Comparison of ENCODE assay signal across 16 cellular contexts in the genomic region with DNA sequence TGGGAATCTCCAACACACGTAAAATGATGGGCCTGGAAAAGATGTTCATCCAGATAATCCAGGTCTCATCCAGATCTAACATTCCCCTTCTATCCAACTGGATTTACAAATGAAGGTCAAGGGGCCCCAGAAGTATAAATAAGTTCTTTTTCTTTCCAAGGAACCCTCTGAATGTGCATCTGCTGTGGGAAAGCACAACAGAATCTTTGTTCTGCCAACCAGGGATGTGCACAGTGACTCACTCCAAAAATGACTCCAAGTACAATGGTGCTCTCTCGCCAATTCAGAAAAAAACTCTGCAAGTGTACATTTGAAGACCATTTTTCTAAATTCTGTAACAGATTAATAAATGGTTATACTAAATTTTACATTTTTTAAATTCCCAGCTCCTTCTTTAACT. TPM values are rescaled to one million over a fixed set of nuclear protein-coding genes. Genes with fewer than 3 reads are reported as not detected.
DNase-seq lines count a peak whose midpoint lies in the region; ATAC-seq and TF ChIP-seq lines count a peak whose summit lies in the region.
"Had no signal": no experiment of that assay in that cellular context is flagged by ENCODE, and none has a peak within 500 bp of the region (broad histone marks: within the 10 kb centered on the region; RNA-seq: fewer than 3 reads in every experiment).

No MANE protein-coding gene starts in this region.

- H3K4me1 ChIP-seq in SK-N-SH (ENCODE audit: control insufficient read depth in 1 of 2, insufficient read depth in 2 of 2, low read depth in 1 of 2, low read length in 1 of 2) (peaks cover 0 to 5% of the 10 kb centered on the region in 2 experiments; a peak in 3 of 4 replicates), osteoblast (ENCODE audit: insufficient read depth, low read length) (peaks cover 10% of the 10 kb centered on the region)
- H3K4me1 ChIP-seq: prostate gland had no signal

- CTCF ChIA-PET in SK-N-SH (lab: Yijun Ruan, JAX) (interaction anchor here (1.4 kb wide), 1 partner anchor 33 kb away, joined by 3 read pairs; no protein-coding TSS in a partner anchor), HEK293T (lab: Yijun Ruan, JAX) (no interaction called here)

- no peaks in the 10 kb centered on the region for H3K9me2 ChIP-seq in SK-N-SH

- TF ChIP-seq RAD21 in SK-N-SH (IDR thresholded peaks at IDR 0.05; ENCODE audit: low read length), result no peak

- H3K9ac ChIP-seq in SK-N-SH, result no peak overlapping the region

- ATAC-seq in HG03095 (IDR thresholded peaks at IDR 0.05; ENCODE audit: unreplicated experiment), result no peak
- ATAC-seq in GM21723 (IDR thresholded peaks at IDR 0.05; ENCODE audit: unreplicated experiment), result no peak

- H3K4me3 ChIP-seq in SK-N-SH (ENCODE audit: low read depth in 2 of 2, low read length in 1 of 2), result no peak overlapping the region
- H3K4me3 ChIP-seq in fibroblast of the aortic adventitia (ENCODE audit: low read depth, low read length), result no peak overlapping the region
- H3K4me3 ChIP-seq in osteoblast (ENCODE audit: insufficient read depth, low read length), result no peak overlapping the region
- H3K4me3 ChIP-seq: prostate gland had no signal

- H2AFZ ChIP-seq in SK-N-SH (ENCODE audit: low read depth) (0 out of 2 replicates have a peak overlapping the region, but pooled peaks have one; percentile 6), osteoblast (ENCODE audit: low read length) (no peak overlapping the region)

- H3K27me3 ChIP-seq in SK-N-SH (ENCODE audit: insufficient read depth) (no peaks in the 10 kb centered on the region), osteoblast (ENCODE audit: insufficient read depth, low read length) (no peaks in the 10 kb centered on the region)

- TF ChIP-seq CTCF in SK-N-SH (IDR thresholded peaks at IDR 0.05) (no peak), fibroblast of the aortic adventitia (IDR thresholded peaks at IDR 0.05; ENCODE audit: insufficient read depth, low read length) (no peak), osteoblast (IDR thresholded peaks at IDR 0.05; ENCODE audit: extremely low read depth, low read depth, low read length) (no peak)

- no peak for TF ChIP-seq EP300 in SK-N-SH (IDR thresholded peaks at IDR 0.05; ENCODE audit: borderline replicate concordance in 1 of 2, low read depth in 1 of 2, low read length in 1 of 2)

- H3K79me2 ChIP-seq in SK-N-SH (ENCODE audit: insufficient read depth) (peaks cover 99% of the 10 kb centered on the region), osteoblast (ENCODE audit: insufficient read depth, low read length) (peaks cover 96% of the 10 kb centered on the region)

- H3F3A ChIP-seq in SK-N-SH (replicated peaks; ENCODE audit: insufficient read depth), result peaks cover 17% of the 10 kb centered on the region

- peak overlapping the region in 1 of 2 experiments; percentile 75; a peak in 2 of 4 replicates for H3K27ac ChIP-seq in SK-N-SH (ENCODE audit: low read depth in 2 of 2, low read length in 1 of 2)
- H3K27ac ChIP-seq in osteoblast (ENCODE audit: low read depth, low read length), result no peak overlapping the region
- H3K27ac ChIP-seq: prostate gland had no signal

- H3K9me3 ChIP-seq in SK-N-SH (no peaks in the 10 kb centered on the region), osteoblast (ENCODE audit: low read depth, low read length) (no peaks in the 10 kb centered on the region)
- H3K9me3 ChIP-seq: prostate gland had no signal

- H4K20me1 ChIP-seq in SK-N-SH (ENCODE audit: insufficient read depth) (no peaks in the 10 kb centered on the region), osteoblast (ENCODE audit: insufficient read depth, low read length) (peaks cover 3% of the 10 kb centered on the region)

- H3K36me3 ChIP-seq in SK-N-SH (replicated peaks in 1 of 2; ENCODE audit: control insufficient read depth in 1 of 2, insufficient read depth in 2 of 2, low read length in 1 of 2), result no peaks in the 10 kb centered on the region
- H3K36me3 ChIP-seq in osteoblast (ENCODE audit: insufficient read depth, low read length), result no peaks in the 10 kb centered on the region
- H3K36me3 ChIP-seq: prostate gland had no signal

- 34% methylated on average over 2 of the region's 2 CpGs for WGBS in SK-N-SH (ENCODE audit: low lambda C conversion rate)

- DNase-seq in EH (ENCODE audit: low read depth), result peak; percentile 34
- no peak for DNase-seq in SK-N-SH
- DNase-seq in fibroblast of the aortic adventitia (ENCODE audit: low read depth), result peak; percentile 66
- peak; percentile 53 for DNase-seq in osteoblast (ENCODE audit: insufficient read length, low spot score, missing footprints)
- no peak for DNase-seq in HEK293T (ENCODE audit: extremely low spot score)
- DNase-seq in COLO668 (lab: John Stamatoyannopoulos, UW; ENCODE audit: unreplicated experiment), result no peak
- DNase-seq: GF-D8; mesendoderm; NCI-H1417 treated with DMSO at 0.1 percent for 48 hours; NCI-H69; SHP77 treated with DMSO at 0.1 percent for 48 hours; stimulated activated CD4-positive, alpha-beta T cell treated with anti-CD3 and anti-CD28 coated beads, Interleukin-4, amount 100 ng/mL, for 24 hours; stimulated activated naive CD4-positive, alpha-beta T cell treated with Interleukin-2 at 50 U/mL for 16 hours had no signal

- POLR2A ChIA-PET in SK-N-SH (lab: Yijun Ruan, JAX), result no interaction called here
- POLR2A ChIA-PET in HEK293T (lab: Yijun Ruan, JAX), result no interaction called here

- H3K4me2 ChIP-seq in SK-N-SH (peak overlapping the region; percentile 40; the same call in 1 of the 2 replicates), osteoblast (ENCODE audit: insufficient read depth, low read length) (no peak overlapping the region)

TF ChIP-seq in SK-N-SH, 30 proteins besides CTCF, POLR2A, EP300 and RAD21:
- TF ChIP-seq, protein P1, sequence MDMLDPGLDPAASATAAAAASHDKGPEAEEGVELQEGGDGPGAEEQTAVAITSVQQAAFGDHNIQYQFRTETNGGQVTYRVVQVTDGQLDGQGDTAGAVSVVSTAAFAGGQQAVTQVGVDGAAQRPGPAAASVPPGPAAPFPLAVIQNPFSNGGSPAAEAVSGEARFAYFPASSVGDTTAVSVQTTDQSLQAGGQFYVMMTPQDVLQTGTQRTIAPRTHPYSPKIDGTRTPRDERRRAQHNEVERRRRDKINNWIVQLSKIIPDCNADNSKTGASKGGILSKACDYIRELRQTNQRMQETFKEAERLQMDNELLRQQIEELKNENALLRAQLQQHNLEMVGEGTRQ (IDR thresholded peaks at IDR 0.05; ENCODE audit: borderline replicate concordance, low read depth, low read length), result no peak
- TF ChIP-seq JUND (IDR thresholded peaks at IDR 0.05), result peak; percentile 61
- 0 out of 2 replicates have a peak, but pooled peaks have one; percentile 3 for TF ChIP-seq RXRA (IDR thresholded peaks at IDR 0.05; ENCODE audit: borderline replicate concordance, low read depth)
- no peak for TF ChIP-seq TAF1 (IDR thresholded peaks at IDR 0.05; ENCODE audit: borderline replicate concordance, low read depth, low read length)
- TF ChIP-seq TCF12 (IDR thresholded peaks at IDR 0.05), result peak; percentile 38; the same call in 1 of the 2 replicates
- peak; percentile 45; the same call in 1 of the 2 replicates for TF ChIP-seq NFIC (IDR thresholded peaks at IDR 0.05; ENCODE audit: borderline replicate concordance)
- TF ChIP-seq FOSL2 (IDR thresholded peaks at IDR 0.05; ENCODE audit: borderline replicate concordance, low read depth), result peak; percentile 79
- no peak for TF ChIP-seq RFX5 (IDR thresholded peaks at IDR 0.05; ENCODE audit: low read length)

TF ChIP-seq in HEK293T, 16 proteins besides CTCF, POLR2A, EP300 and RAD21:
- no peak for TF ChIP-seq ARNT (IDR thresholded peaks at IDR 0.05)
- no peak for TF ChIP-seq FOXM1 (IDR thresholded peaks at IDR 0.05; ENCODE audit: borderline replicate concordance)
- TF ChIP-seq, protein P2, sequence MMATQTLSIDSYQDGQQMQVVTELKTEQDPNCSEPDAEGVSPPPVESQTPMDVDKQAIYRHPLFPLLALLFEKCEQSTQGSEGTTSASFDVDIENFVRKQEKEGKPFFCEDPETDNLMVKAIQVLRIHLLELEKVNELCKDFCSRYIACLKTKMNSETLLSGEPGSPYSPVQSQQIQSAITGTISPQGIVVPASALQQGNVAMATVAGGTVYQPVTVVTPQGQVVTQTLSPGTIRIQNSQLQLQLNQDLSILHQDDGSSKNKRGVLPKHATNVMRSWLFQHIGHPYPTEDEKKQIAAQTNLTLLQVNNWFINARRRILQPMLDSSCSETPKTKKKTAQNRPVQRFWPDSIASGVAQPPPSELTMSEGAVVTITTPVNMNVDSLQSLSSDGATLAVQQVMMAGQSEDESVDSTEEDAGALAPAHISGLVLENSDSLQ (IDR thresholded peaks at IDR 0.05), result no peak
- no peak for TF ChIP-seq ELF4 (IDR thresholded peaks at IDR 0.05)
- no peak for TF ChIP-seq ZNF384 (IDR thresholded peaks at IDR 0.05)
- no peak for TF ChIP-seq TARDBP (IDR thresholded peaks at IDR 0.05)
- TF ChIP-seq LEF1 (IDR thresholded peaks at IDR 0.05; ENCODE audit: borderline replicate concordance), result no peak
- TF ChIP-seq FOXK2 (IDR thresholded peaks at IDR 0.05), result no peak
- no peak for TF ChIP-seq SUZ12 (IDR thresholded peaks at IDR 0.05)
- TF ChIP-seq FOXA1 (IDR thresholded peaks at IDR 0.05), result no peak
- no peak for TF ChIP-seq SP1 (IDR thresholded peaks at IDR 0.05)
- no peak for TF ChIP-seq BHLHE40 (IDR thresholded peaks at IDR 0.05; ENCODE audit: borderline replicate concordance)
- no peak for TF ChIP-seq NFRKB (IDR thresholded peaks at IDR 0.05)
- TF ChIP-seq HDGF (IDR thresholded peaks at IDR 0.05; ENCODE audit: borderline replicate concordance), result no peak
- no peak for TF ChIP-seq L3MBTL2 (conservative IDR thresholded peaks at IDR 0.05)
- no peak for TF ChIP-seq CTBP1 (IDR thresholded peaks at IDR 0.05; ENCODE audit: borderline replicate concordance)

RNA-seq across cellular contexts. Expression of a gene that starts 12.4 kb away (rescaled TPM):
- 2.9 and 4.7 TPM in 2 replicates for polyA plus RNA-seq in SK-N-SH (2012; rRNA removed)
- polyA plus RNA-seq in SK-N-SH (2012; cell fraction: cytosol; rRNA removed), result 3.0 and 3.3 TPM in 2 replicates
- polyA plus RNA-seq in SK-N-SH (2012; cell fraction: nucleus; rRNA removed), result 4.9 and 9.0 TPM in 2 replicates
- total RNA-seq in fibroblast of the aortic adventitia (ENCODE audit: low replicate concordance), result 17.5 and 47.0 TPM in 2 replicates
- total RNA-seq in osteoblast, result 15.6 and 18.6 TPM in 2 replicates

Comparison
In these comparisons a context has a peak if more than half of its experiments do, and no peak if none do; other contexts are left out.
1. DNase-seq: peak in EH (single experiment), fibroblast of the aortic adventitia (single experiment) and osteoblast (single experiment); none in SK-N-SH (single experiment), HEK293T (single experiment) and COLO668 (single experiment).